In genomic region chr2:231769170-231770136, GRCh38 we compare ENCODE assay signal across 18 cellular contexts. TPM values are rescaled to one million over a fixed set of nuclear protein-coding genes. Genes with fewer than 3 reads are reported as not detected.
A peak's percentile ranks its signal among the peaks of the same experiment; 100 is the strongest.
DNase-seq lines count a peak whose midpoint lies in the region; ATAC-seq, FAIRE-seq and TF ChIP-seq lines count a peak whose summit lies in the region.
"Had no signal": no experiment of that assay in that cellular context is flagged by ENCODE, and none has a peak within 500 bp of the region (broad histone marks: within the 10 kb centered on the region; RNA-seq: fewer than 3 reads in every experiment).

No MANE protein-coding gene starts in this region.

- peak overlapping the region; percentile 46 for H3K27ac Mint-ChIP-seq in central memory CD8-positive, alpha-beta T cell (ENCODE audit: low read depth)
- H3K27ac Mint-ChIP-seq: activated CD4-positive, alpha-beta memory T cell treated with anti-CD3 and anti-CD28 coated beads, Interleukin-2, amount 10 ng/mL, durations not matched to agents 7 days and 5 days had no signal

- FAIRE-seq in kidney (lab: Jason Lieb, UNC): no peak

- no peak overlapping the region for H3K9ac ChIP-seq in kidney (ENCODE audit: low read length in 2 of 2)

- H3K27ac ChIP-seq in kidney (ENCODE audit: low read depth in 2 of 2, low read length in 2 of 2): no peak overlapping the region
- H3K27ac ChIP-seq: RWPE1 had no signal

- H3K36me3 ChIP-seq in GM06990 (ENCODE audit: control insufficient read depth, insufficient read depth, low read length) (no peaks in the 10 kb centered on the region), kidney (ENCODE audit: control insufficient read depth in 1 of 2, insufficient read depth in 2 of 2, low read length in 2 of 2) (no peaks in the 10 kb centered on the region)

- no peaks in the 10 kb centered on the region for H3K9me3 ChIP-seq in kidney (ENCODE audit: control insufficient read depth in 1 of 2, low read length in 2 of 2)
- H3K9me3 ChIP-seq: Caco-2 had no signal

- H3K36me3 Mint-ChIP-seq in central memory CD8-positive, alpha-beta T cell (ENCODE audit: insufficient read depth): peaks cover 3% of the 10 kb centered on the region

- H3K4me3 ChIP-seq in GM06990 (replicated peaks; ENCODE audit: low read depth, low read length) (no peak overlapping the region), kidney (ENCODE audit: low read length in 2 of 2) (no peak overlapping the region)

- in situ Hi-C loops in GM13977 (cut with MboI; ENCODE audit: low pct_unique_long_range_greater_than_20kb, low sequenced_read_pairs, unreplicated experiment): no loop called here

- peak; percentile 60 for ATAC-seq in HG03432 (IDR thresholded peaks at IDR 0.05; ENCODE audit: unreplicated experiment)
- ATAC-seq in central memory CD8-positive, alpha-beta T cell (replicated peaks; ENCODE audit: extremely low read depth, poor library complexity, severe bottlenecking): no peak
- ATAC-seq: left cardiac atrium, sciatic nerve had no signal

- TF ChIP-seq CTCF in GM06990 (IDR thresholded peaks at IDR 0.05; ENCODE audit: insufficient read depth, low read length, poor library complexity, severe bottlenecking): peak; percentile 14
- peak; percentile 38 for TF ChIP-seq CTCF in GM13977 (IDR thresholded peaks at IDR 0.05; ENCODE audit: extremely low read depth, insufficient read depth, missing control alignments)
- no peak for TF ChIP-seq CTCF in kidney (IDR thresholded peaks at IDR 0.05; ENCODE audit: borderline replicate concordance, extremely low read depth, insufficient read depth)

- peaks cover 16% of the 10 kb centered on the region for H3K4me1 Mint-ChIP-seq in central memory CD8-positive, alpha-beta T cell

- DNase-seq in GM06990 (ENCODE audit: extremely low read depth, insufficient read length) (peak; percentile 26), GM13977 (ENCODE audit: low spot score) (peak; percentile 42), kidney (no peak), NCI-H748 treated with DMSO at 0.1 percent for 48 hours (lab: John Stamatoyannopoulos, UW) (no peak), RKO (ENCODE audit: low spot score) (no peak), HT-29 (ENCODE audit: low spot score) (no peak)
- no peak for DNase-seq in central memory CD8-positive, alpha-beta T cell (ENCODE audit: low spot score in 2 of 2)
- DNase-seq: activated CD4-positive, alpha-beta memory T cell treated with anti-CD3 and anti-CD28 coated beads, Interleukin-2, amount 10 ng/mL, durations not matched to agents 7 days and 5 days; Caco-2; GF-D8; H7; left cardiac atrium; NCI-H1092; occipital lobe; SW 1271 had no signal

- no peaks in the 10 kb centered on the region for H3K4me1 ChIP-seq in kidney (ENCODE audit: control insufficient read depth in 1 of 2, insufficient read depth in 1 of 2, low read depth in 1 of 2, low read length in 2 of 2)
- H3K4me1 ChIP-seq: Caco-2 had no signal

- H3K4me3 Mint-ChIP-seq in central memory CD8-positive, alpha-beta T cell: no peak overlapping the region
- H3K4me3 Mint-ChIP-seq: activated CD4-positive, alpha-beta memory T cell treated with anti-CD3 and anti-CD28 coated beads, Interleukin-2, amount 10 ng/mL, durations not matched to agents 7 days and 5 days had no signal

- H3K27me3 Mint-ChIP-seq in central memory CD8-positive, alpha-beta T cell: no peaks in the 10 kb centered on the region
- H3K27me3 Mint-ChIP-seq: activated CD4-positive, alpha-beta memory T cell treated with anti-CD3 and anti-CD28 coated beads, Interleukin-2, amount 10 ng/mL, durations not matched to agents 7 days and 5 days had no signal

- H3K27me3 ChIP-seq in GM06990 (replicated peaks; ENCODE audit: control insufficient read depth, insufficient read depth, low read length): no peaks in the 10 kb centered on the region

- intact Hi-C loops in kidney (cut with DNase I): no loop called here

- no peaks in the 10 kb centered on the region for H3K9me3 Mint-ChIP-seq in central memory CD8-positive, alpha-beta T cell
- H3K9me3 Mint-ChIP-seq: activated CD4-positive, alpha-beta memory T cell treated with anti-CD3 and anti-CD28 coated beads, Interleukin-2, amount 10 ng/mL, durations not matched to agents 7 days and 5 days had no signal

RNA-seq across cellular contexts. Expression of gene PDE6D, which starts 11.6 kb away (rescaled TPM):
- 21.7 TPM for total RNA-seq in kidney
- polyA plus RNA-seq in kidney (ENCODE audit: insufficient read depth, low read depth, low replicate concordance): 28.2 TPM
- 8.2 and 10.6 TPM in 2 replicates for total RNA-seq in HT-29 (2014; rRNA removed; shearing (Covaris generic))

RNA-seq across cellular contexts. Expression of gene COPS7B, which starts 16.8 kb away (rescaled TPM):
- 33.0 TPM for total RNA-seq in kidney
- polyA plus RNA-seq in kidney (ENCODE audit: insufficient read depth, low read depth, low replicate concordance): 21.9 TPM
- total RNA-seq in HT-29 (2014; rRNA removed; shearing (Covaris generic)): 35.4 and 40.3 TPM in 2 replicates

Comparison
In these comparisons a context has a peak if more than half of its experiments do, and no peak if none do; other contexts are left out.
1. DNase-seq: peak in GM06990 (single experiment) and GM13977 (single experiment); none in central memory CD8-positive, alpha-beta T cell (0 of 2), kidney (single experiment), NCI-H748 treated with DMSO at 0.1 percent for 48 hours (single experiment), RKO (single experiment) and HT-29 (single experiment).